In the genomic region with DNA sequence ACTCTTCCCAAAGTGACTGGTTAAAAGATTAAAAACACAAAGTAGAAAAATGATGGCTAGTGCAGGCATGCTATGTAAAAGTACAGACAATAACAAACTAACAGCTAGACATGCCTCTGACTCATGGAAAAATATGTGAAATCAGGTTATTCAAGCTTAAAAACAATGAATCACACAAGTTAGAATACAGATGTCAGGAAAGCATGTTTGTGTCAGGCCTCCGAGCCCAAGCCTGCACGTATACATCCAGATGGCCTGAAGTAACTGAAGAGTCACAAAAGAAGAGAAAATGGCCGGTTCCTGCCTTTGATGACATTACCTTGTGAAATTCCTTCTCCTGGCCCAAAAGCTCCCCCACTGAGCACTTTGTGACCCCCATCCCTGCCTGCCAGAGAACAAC, we compare ENCODE assay signal across 12 cellular contexts.
DNase-seq lines count a peak whose midpoint lies in the region; TF ChIP-seq lines count a peak whose summit lies in the region.
"Had no signal": no experiment of that assay in that cellular context is flagged by ENCODE, and none has a peak within 500 bp of the region (broad histone marks: within the 10 kb centered on the region; RNA-seq: fewer than 3 reads in every experiment).

No MANE protein-coding gene starts in this region.

- TF ChIP-seq EP300 in tibial nerve (IDR thresholded peaks at IDR 0.05): no peak

- no peaks in the 10 kb centered on the region for H3K27me3 ChIP-seq in tibial nerve

- peaks cover 3% of the 10 kb centered on the region for H3K36me3 Mint-ChIP-seq in chondrocyte (ENCODE audit: low read depth)

- no peaks in the 10 kb centered on the region for H3K4me1 ChIP-seq in tibial nerve
- H3K4me1 ChIP-seq: Caco-2 had no signal

- peak overlapping the region; percentile 35 for H3K4me3 Mint-ChIP-seq in chondrocyte (ENCODE audit: unreplicated experiment)
- H3K4me3 Mint-ChIP-seq: neural crest cell had no signal

- H3K9me3 Mint-ChIP-seq in chondrocyte (ENCODE audit: low read depth): peaks cover 2% of the 10 kb centered on the region
- H3K9me3 Mint-ChIP-seq: neural crest cell had no signal

- peak overlapping the region in 2 of 4 donors; percentile 35 to 79 for H3K27ac ChIP-seq in tibial nerve

- H3K4me1 Mint-ChIP-seq in chondrocyte (ENCODE audit: low read depth): peaks cover 2% of the 10 kb centered on the region
- H3K4me1 Mint-ChIP-seq: neural crest cell had no signal

- H3K27ac Mint-ChIP-seq in chondrocyte (ENCODE audit: unreplicated experiment): no peak overlapping the region

- DNase-seq in ACHN: peak; percentile 72
- DNase-seq in HK-2 (ENCODE audit: unreplicated experiment): peak; percentile 4
- DNase-seq in chondrocyte (ENCODE audit: low spot score): no peak
- DNase-seq in left kidney (ENCODE audit: low read depth, low spot score): peak; percentile 27
- no peak for DNase-seq in NCI-H774 (lab: John Stamatoyannopoulos, UW)
- no peak for DNase-seq in tibial nerve (ENCODE audit: low spot score in 2 of 2)
- DNase-seq in DMS153 treated with DMSO at 0.1 percent for 48 hours (lab: John Stamatoyannopoulos, UW; ENCODE audit: unreplicated experiment): no peak
- no peak for DNase-seq in activated gamma-delta T cell treated with Interleukin-2 at 50 U/mL for 16 hours
- DNase-seq: activated CD8-positive, alpha-beta memory T cell treated with anti-CD3 and anti-CD28 coated beads, Interleukin-2, amount 50 U/mL, for 48 hours; Caco-2; stimulated activated CD8-positive, alpha-beta memory T cell treated with anti-CD3 and anti-CD28 coated beads, Interleukin-4, amount 100 ng/mL, for 48 hours had no signal

- H3K36me3 ChIP-seq in tibial nerve: no peaks in the 10 kb centered on the region

- peaks cover 0 to 13% (median 0%) of the 10 kb centered on the region in 4 donors for H3K9me3 ChIP-seq in tibial nerve

- H3K4me3 ChIP-seq in tibial nerve: no peak overlapping the region

- in situ Hi-C loops in ACHN (cut with HindIII; ENCODE audit: low pct_ligation_motif_present, low pct_unique_long_range_greater_than_20kb, low sequenced_read_pairs): no loop called here

- TF ChIP-seq POLR2A in tibial nerve (IDR thresholded peaks at IDR 0.05): no peak

- 46 to 56% methylated on average over 3 of the region's 3 CpGs for WGBS in tibial nerve, 2 donors

- TF ChIP-seq CTCF in chondrocyte (IDR thresholded peaks at IDR 0.05): no peak
- no peak for TF ChIP-seq CTCF in tibial nerve (IDR thresholded peaks at IDR 0.05)

- no peaks in the 10 kb centered on the region for H3K27me3 Mint-ChIP-seq in chondrocyte (ENCODE audit: low read depth)

Comparison
In these comparisons a context has a peak if more than half of its experiments do, and no peak if none do; other contexts are left out.
1. DNase-seq: peak in ACHN (single experiment), HK-2 (single experiment) and left kidney (single experiment); none in chondrocyte (single experiment), NCI-H774 (single experiment), tibial nerve (0 of 2), DMS153 treated with DMSO at 0.1 percent for 48 hours (single experiment) and activated gamma-delta T cell treated with Interleukin-2 at 50 U/mL for 16 hours (single experiment).